Comparison of ENCODE assay signal across 23 cellular contexts in genomic region chr18:34600118-34600517, GRCh38.
DNase-seq lines count a peak whose midpoint lies in the region; ATAC-seq, FAIRE-seq and TF ChIP-seq lines count a peak whose summit lies in the region.
"Had no signal": no experiment of that assay in that cellular context is flagged by ENCODE, and none has a peak within 500 bp of the region (broad histone marks: within the 10 kb centered on the region; RNA-seq: fewer than 3 reads in every experiment).

No MANE protein-coding gene starts in this region.

- H3K36me3 ChIP-seq in small intestine (ENCODE audit: control insufficient read depth in 2 of 2, insufficient read depth in 2 of 2, low read length in 2 of 2): no peaks in the 10 kb centered on the region
- H3K36me3 ChIP-seq: brain microvascular endothelial cell, WERI-Rb-1 had no signal

- H3K4me3 ChIP-seq in astrocyte of the spinal cord (ENCODE audit: low read depth, low read length) (no peak overlapping the region), fibroblast of pulmonary artery (replicated peaks; ENCODE audit: low read depth, low read length) (no peak overlapping the region), small intestine (ENCODE audit: low read depth in 1 of 2, low read length in 2 of 2) (no peak overlapping the region)

- no peaks in the 10 kb centered on the region for H3K27me3 ChIP-seq in small intestine (ENCODE audit: control insufficient read depth in 2 of 2, insufficient read depth in 2 of 2, low read length in 2 of 2)
- H3K27me3 ChIP-seq: brain microvascular endothelial cell had no signal

- H3K4me1 ChIP-seq in small intestine (ENCODE audit: control insufficient read depth in 2 of 2, insufficient read depth in 1 of 2, low read depth in 1 of 2, low read length in 1 of 2): no peaks in the 10 kb centered on the region

- no peak for TF ChIP-seq CTCF in astrocyte of the spinal cord (IDR thresholded peaks at IDR 0.05; ENCODE audit: low read depth, low read length)
- TF ChIP-seq CTCF in fibroblast of pulmonary artery (IDR thresholded peaks at IDR 0.05; ENCODE audit: low read length, missing control alignments): no peak

- DNase-seq in HCEC 1CT (peak; percentile 65), astrocyte of the spinal cord (ENCODE audit: low read depth, low spot score) (peak; percentile 43), fibroblast of pulmonary artery (ENCODE audit: low read depth) (peak; percentile 13), small intestine (no peak), NCI-H510A treated with DMSO at 0.1 percent for 48 hours (lab: John Stamatoyannopoulos, UW) (no peak), NCI-H146 (lab: John Stamatoyannopoulos, UW) (no peak)
- DNase-seq: activated CD4-positive, alpha-beta T cell treated with anti-CD3 and anti-CD28 coated beads, Interleukin-2, amount 50 U/mL, for 4 hours; activated CD8-positive, alpha-beta memory T cell treated with anti-CD3 and anti-CD28 coated beads, Interleukin-2, amount 50 U/mL, for 4 hours; activated naive CD8-positive, alpha-beta T cell treated with anti-CD3 and anti-CD28 coated beads for 36 hours; AML-193; brain microvascular endothelial cell; CD8-positive, alpha-beta memory T cell; DMS53; HFFc6; left cardiac atrium; natural killer cell; NCI-H187; NCI-H748 treated with DMSO at 0.1 percent for 48 hours; WERI-Rb-1 had no signal

- FAIRE-seq in small intestine (lab: Jason Lieb, UNC): peak; percentile 81
- FAIRE-seq: endometrium, urothelium cell line had no signal

- in situ Hi-C loops in astrocyte of the spinal cord (cut with HindIII; ENCODE audit: low sequenced_read_pairs): no loop called here

- H3K27ac ChIP-seq in small intestine (ENCODE audit: low read depth in 1 of 2, low read length in 1 of 2): no peak overlapping the region
- H3K27ac ChIP-seq: brain microvascular endothelial cell, WERI-Rb-1 had no signal

- no peak for ATAC-seq in GM19467 (IDR thresholded peaks at IDR 0.05; ENCODE audit: unreplicated experiment)
- ATAC-seq: left cardiac atrium, natural killer cell, sciatic nerve had no signal

- H3K9me3 ChIP-seq in small intestine (ENCODE audit: control insufficient read depth, low read depth): no peaks in the 10 kb centered on the region

Comparison
In these comparisons a context has a peak if more than half of its experiments do, and no peak if none do; other contexts are left out.
1. DNase-seq: peak in HCEC 1CT (single experiment), astrocyte of the spinal cord (single experiment) and fibroblast of pulmonary artery (single experiment); none in small intestine (single experiment), NCI-H510A treated with DMSO at 0.1 percent for 48 hours (single experiment) and NCI-H146 (single experiment).